In the genomic region with DNA sequence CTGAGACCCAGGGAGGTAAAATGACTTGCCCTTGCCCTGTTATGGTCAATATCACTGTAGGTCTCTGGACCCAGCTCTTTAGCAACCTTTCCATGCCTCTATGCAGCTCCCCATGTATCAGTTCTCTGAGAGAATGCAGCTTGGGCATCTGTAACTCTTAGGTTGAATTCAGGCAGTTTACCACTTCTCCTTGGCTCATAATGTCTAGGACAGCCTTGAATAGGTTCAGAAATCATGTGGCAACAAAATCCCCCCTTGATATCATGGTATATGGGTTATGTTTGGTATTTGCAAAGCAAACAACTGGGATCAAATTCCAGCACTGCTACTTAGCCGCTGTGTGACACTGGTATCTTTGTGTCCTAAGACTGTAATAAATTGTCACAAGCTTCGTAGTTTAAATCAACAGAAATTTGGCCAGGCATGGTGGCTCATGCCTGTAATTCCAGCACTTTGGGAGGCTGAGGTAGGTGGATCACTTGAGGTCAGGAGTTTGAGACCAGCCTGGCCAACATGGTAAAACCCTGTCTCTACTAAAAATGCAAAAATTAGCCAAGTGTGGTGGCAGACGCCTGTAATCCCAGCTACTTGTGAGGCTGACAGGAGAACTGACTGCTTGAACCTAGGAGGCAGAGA, we compare ENCODE assay signal across 1 cellular context.
A peak's percentile ranks its signal among the peaks of the same experiment; 100 is the strongest.
TF ChIP-seq lines count a peak whose summit lies in the region.

No MANE protein-coding gene starts in this region.

TF ChIP-seq in HepG2, 621 proteins besides CTCF, POLR2A, EP300 and RAD21 (continued from another document and continues in another):
- TF ChIP-seq, protein P1, sequence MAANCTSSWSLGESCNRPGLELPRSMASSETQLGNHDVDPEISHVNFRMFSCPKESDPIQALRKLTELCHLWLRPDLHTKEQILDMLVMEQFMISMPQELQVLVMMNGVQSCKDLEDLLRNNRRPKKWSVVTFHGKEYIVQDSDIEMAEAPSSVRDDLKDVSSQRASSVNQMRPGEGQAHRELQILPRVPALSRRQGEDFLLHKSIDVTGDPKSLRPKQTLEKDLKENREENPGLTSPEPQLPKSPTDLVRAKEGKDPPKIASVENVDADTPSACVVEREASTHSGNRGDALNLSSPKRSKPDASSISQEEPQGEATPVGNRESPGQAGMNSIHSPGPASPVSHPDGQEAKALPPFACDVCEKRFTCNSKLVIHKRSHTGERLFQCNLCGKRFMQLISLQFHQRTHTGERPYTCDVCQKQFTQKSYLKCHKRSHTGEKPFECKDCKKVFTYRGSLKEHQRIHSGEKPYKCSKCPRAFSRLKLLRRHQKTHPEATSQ (CRISPR knock-in tag; IDR thresholded peaks at IDR 0.05; ENCODE audit: borderline replicate concordance): peak; percentile 32; the same call in 1 of the 2 replicates
- peak; percentile 77; the same call in 1 of the 2 replicates for TF ChIP-seq ZNF331 (CRISPR knock-in tag; IDR thresholded peaks at IDR 0.05)
- TF ChIP-seq MED13 (CRISPR knock-in tag; IDR thresholded peaks at IDR 0.05): peak; percentile 82; the same call in 1 of the 2 replicates
- TF ChIP-seq, protein P2, sequence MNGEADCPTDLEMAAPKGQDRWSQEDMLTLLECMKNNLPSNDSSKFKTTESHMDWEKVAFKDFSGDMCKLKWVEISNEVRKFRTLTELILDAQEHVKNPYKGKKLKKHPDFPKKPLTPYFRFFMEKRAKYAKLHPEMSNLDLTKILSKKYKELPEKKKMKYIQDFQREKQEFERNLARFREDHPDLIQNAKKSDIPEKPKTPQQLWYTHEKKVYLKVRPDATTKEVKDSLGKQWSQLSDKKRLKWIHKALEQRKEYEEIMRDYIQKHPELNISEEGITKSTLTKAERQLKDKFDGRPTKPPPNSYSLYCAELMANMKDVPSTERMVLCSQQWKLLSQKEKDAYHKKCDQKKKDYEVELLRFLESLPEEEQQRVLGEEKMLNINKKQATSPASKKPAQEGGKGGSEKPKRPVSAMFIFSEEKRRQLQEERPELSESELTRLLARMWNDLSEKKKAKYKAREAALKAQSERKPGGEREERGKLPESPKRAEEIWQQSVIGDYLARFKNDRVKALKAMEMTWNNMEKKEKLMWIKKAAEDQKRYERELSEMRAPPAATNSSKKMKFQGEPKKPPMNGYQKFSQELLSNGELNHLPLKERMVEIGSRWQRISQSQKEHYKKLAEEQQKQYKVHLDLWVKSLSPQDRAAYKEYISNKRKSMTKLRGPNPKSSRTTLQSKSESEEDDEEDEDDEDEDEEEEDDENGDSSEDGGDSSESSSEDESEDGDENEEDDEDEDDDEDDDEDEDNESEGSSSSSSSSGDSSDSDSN (CRISPR knock-in tag; IDR thresholded peaks at IDR 0.05): no peak
- TF ChIP-seq HIVEP1 (CRISPR knock-in tag; IDR thresholded peaks at IDR 0.05): no peak
- no peak for TF ChIP-seq MAZ (IDR thresholded peaks at IDR 0.05; ENCODE audit: borderline replicate concordance, low read depth, low read length)
- TF ChIP-seq MAZ (CRISPR knock-in tag; IDR thresholded peaks at IDR 0.05; ENCODE audit: low read depth): peak; percentile 67; the same call in 1 of the 2 replicates
- peak; percentile 77 for TF ChIP-seq ZNF350 (CRISPR knock-in tag; IDR thresholded peaks at IDR 0.05; ENCODE audit: borderline replicate concordance, low read depth)
- TF ChIP-seq HOXA5 (CRISPR knock-in tag; IDR thresholded peaks at IDR 0.05): peak; percentile 77
- peak; percentile 91 for TF ChIP-seq ADNP (CRISPR knock-in tag; IDR thresholded peaks at IDR 0.05)
- peak; percentile 79 for TF ChIP-seq BCL6 (CRISPR knock-in tag; IDR thresholded peaks at IDR 0.05)
- TF ChIP-seq ZNF235 (CRISPR knock-in tag; IDR thresholded peaks at IDR 0.05; ENCODE audit: borderline replicate concordance): no peak
- peak; percentile 88 for TF ChIP-seq ZKSCAN8 (CRISPR knock-in tag; IDR thresholded peaks at IDR 0.05; ENCODE audit: borderline replicate concordance)
- TF ChIP-seq KLF12 (CRISPR knock-in tag; IDR thresholded peaks at IDR 0.05; ENCODE audit: borderline replicate concordance): peak; percentile 43; the same call in 1 of the 2 replicates
- TF ChIP-seq KDM1A (CRISPR knock-in tag; IDR thresholded peaks at IDR 0.05): peak; percentile 61; the same call in 1 of the 2 replicates
- TF ChIP-seq, protein P3, sequence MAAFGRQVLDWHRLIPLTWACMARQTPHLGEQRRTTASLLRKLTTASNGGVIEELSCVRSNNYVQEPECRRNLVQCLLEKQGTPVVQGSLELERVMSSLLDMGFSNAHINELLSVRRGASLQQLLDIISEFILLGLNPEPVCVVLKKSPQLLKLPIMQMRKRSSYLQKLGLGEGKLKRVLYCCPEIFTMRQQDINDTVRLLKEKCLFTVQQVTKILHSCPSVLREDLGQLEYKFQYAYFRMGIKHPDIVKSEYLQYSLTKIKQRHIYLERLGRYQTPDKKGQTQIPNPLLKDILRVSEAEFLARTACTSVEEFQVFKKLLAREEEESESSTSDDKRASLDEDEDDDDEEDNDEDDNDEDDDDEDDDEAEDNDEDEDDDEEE (CRISPR knock-in tag; IDR thresholded peaks at IDR 0.05): peak; percentile 48; the same call in 1 of the 2 replicates
- peak; percentile 8; the same call in 1 of the 2 replicates for TF ChIP-seq ZNF121 (CRISPR knock-in tag; IDR thresholded peaks at IDR 0.05)
- TF ChIP-seq, protein P4, sequence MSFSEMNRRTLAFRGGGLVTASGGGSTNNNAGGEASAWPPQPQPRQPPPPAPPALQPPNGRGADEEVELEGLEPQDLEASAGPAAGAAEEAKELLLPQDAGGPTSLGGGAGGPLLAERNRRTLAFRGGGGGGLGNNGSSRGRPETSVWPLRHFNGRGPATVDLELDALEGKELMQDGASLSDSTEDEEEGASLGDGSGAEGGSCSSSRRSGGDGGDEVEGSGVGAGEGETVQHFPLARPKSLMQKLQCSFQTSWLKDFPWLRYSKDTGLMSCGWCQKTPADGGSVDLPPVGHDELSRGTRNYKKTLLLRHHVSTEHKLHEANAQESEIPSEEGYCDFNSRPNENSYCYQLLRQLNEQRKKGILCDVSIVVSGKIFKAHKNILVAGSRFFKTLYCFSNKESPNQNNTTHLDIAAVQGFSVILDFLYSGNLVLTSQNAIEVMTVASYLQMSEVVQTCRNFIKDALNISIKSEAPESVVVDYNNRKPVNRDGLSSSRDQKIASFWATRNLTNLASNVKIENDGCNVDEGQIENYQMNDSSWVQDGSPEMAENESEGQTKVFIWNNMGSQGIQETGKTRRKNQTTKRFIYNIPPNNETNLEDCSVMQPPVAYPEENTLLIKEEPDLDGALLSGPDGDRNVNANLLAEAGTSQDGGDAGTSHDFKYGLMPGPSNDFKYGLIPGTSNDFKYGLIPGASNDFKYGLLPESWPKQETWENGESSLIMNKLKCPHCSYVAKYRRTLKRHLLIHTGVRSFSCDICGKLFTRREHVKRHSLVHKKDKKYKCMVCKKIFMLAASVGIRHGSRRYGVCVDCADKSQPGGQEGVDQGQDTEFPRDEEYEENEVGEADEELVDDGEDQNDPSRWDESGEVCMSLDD (CRISPR knock-in tag; IDR thresholded peaks at IDR 0.05; ENCODE audit: borderline replicate concordance): peak; percentile 61; the same call in 1 of the 2 replicates
- TF ChIP-seq XBP1 (CRISPR knock-in tag; IDR thresholded peaks at IDR 0.05): 0 out of 2 replicates have a peak, but pooled peaks have one; percentile 51
- TF ChIP-seq TBX3 (IDR thresholded peaks at IDR 0.05; ENCODE audit: borderline replicate concordance): peak; percentile 57; the same call in 1 of the 2 replicates
- TF ChIP-seq ZSCAN22 (CRISPR knock-in tag; IDR thresholded peaks at IDR 0.05): no peak
- no peak for TF ChIP-seq ZSCAN30 (CRISPR knock-in tag; IDR thresholded peaks at IDR 0.05)
- no peak for TF ChIP-seq AGO2 (optimal IDR thresholded peaks at IDR 0.05; ENCODE audit: low read depth, low read length)
- TF ChIP-seq, protein P5, sequence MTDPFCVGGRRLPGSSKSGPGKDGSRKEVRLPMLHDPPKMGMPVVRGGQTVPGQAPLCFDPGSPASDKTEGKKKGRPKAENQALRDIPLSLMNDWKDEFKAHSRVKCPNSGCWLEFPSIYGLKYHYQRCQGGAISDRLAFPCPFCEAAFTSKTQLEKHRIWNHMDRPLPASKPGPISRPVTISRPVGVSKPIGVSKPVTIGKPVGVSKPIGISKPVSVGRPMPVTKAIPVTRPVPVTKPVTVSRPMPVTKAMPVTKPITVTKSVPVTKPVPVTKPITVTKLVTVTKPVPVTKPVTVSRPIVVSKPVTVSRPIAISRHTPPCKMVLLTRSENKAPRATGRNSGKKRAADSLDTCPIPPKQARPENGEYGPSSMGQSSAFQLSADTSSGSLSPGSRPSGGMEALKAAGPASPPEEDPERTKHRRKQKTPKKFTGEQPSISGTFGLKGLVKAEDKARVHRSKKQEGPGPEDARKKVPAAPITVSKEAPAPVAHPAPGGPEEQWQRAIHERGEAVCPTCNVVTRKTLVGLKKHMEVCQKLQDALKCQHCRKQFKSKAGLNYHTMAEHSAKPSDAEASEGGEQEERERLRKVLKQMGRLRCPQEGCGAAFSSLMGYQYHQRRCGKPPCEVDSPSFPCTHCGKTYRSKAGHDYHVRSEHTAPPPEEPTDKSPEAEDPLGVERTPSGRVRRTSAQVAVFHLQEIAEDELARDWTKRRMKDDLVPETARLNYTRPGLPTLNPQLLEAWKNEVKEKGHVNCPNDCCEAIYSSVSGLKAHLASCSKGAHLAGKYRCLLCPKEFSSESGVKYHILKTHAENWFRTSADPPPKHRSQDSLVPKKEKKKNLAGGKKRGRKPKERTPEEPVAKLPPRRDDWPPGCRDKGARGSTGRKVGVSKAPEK (CRISPR knock-in tag; IDR thresholded peaks at IDR 0.05; ENCODE audit: borderline replicate concordance): no peak
- peak; percentile 83 for TF ChIP-seq HMG20A (CRISPR knock-in tag; IDR thresholded peaks at IDR 0.05; ENCODE audit: borderline replicate concordance)
- TF ChIP-seq, protein P6, sequence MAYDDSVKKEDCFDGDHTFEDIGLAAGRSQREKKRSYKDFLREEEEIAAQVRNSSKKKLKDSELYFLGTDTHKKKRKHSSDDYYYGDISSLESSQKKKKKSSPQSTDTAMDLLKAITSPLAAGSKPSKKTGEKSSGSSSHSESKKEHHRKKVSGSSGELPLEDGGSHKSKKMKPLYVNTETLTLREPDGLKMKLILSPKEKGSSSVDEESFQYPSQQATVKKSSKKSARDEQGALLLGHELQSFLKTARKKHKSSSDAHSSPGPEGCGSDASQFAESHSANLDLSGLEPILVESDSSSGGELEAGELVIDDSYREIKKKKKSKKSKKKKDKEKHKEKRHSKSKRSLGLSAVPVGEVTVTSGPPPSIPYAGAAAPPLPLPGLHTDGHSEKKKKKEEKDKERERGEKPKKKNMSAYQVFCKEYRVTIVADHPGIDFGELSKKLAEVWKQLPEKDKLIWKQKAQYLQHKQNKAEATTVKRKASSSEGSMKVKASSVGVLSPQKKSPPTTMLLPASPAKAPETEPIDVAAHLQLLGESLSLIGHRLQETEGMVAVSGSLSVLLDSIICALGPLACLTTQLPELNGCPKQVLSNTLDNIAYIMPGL (CRISPR knock-in tag; IDR thresholded peaks at IDR 0.05; ENCODE audit: borderline replicate concordance in 1 of 2, low read depth in 1 of 2): peak in 1 of 2 experiments; percentile 30; a peak in 1 of 4 replicates
- TF ChIP-seq, protein P7, sequence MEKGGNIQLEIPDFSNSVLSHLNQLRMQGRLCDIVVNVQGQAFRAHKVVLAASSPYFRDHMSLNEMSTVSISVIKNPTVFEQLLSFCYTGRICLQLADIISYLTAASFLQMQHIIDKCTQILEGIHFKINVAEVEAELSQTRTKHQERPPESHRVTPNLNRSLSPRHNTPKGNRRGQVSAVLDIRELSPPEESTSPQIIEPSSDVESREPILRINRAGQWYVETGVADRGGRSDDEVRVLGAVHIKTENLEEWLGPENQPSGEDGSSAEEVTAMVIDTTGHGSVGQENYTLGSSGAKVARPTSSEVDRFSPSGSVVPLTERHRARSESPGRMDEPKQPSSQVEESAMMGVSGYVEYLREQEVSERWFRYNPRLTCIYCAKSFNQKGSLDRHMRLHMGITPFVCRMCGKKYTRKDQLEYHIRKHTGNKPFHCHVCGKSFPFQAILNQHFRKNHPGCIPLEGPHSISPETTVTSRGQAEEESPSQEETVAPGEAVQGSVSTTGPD (CRISPR knock-in tag; IDR thresholded peaks at IDR 0.05): peak; percentile 84
- peak; percentile 75 for TF ChIP-seq CEBPB (IDR thresholded peaks at IDR 0.05; ENCODE audit: borderline replicate concordance, low read depth, low read length)
- TF ChIP-seq, protein P8, sequence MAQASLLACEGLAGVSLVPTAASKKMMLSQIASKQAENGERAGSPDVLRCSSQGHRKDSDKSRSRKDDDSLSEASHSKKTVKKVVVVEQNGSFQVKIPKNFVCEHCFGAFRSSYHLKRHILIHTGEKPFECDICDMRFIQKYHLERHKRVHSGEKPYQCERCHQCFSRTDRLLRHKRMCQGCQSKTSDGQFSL (CRISPR knock-in tag; IDR thresholded peaks at IDR 0.05): 0 out of 2 replicates have a peak, but pooled peaks have one; percentile 44
- TF ChIP-seq, protein P9, sequence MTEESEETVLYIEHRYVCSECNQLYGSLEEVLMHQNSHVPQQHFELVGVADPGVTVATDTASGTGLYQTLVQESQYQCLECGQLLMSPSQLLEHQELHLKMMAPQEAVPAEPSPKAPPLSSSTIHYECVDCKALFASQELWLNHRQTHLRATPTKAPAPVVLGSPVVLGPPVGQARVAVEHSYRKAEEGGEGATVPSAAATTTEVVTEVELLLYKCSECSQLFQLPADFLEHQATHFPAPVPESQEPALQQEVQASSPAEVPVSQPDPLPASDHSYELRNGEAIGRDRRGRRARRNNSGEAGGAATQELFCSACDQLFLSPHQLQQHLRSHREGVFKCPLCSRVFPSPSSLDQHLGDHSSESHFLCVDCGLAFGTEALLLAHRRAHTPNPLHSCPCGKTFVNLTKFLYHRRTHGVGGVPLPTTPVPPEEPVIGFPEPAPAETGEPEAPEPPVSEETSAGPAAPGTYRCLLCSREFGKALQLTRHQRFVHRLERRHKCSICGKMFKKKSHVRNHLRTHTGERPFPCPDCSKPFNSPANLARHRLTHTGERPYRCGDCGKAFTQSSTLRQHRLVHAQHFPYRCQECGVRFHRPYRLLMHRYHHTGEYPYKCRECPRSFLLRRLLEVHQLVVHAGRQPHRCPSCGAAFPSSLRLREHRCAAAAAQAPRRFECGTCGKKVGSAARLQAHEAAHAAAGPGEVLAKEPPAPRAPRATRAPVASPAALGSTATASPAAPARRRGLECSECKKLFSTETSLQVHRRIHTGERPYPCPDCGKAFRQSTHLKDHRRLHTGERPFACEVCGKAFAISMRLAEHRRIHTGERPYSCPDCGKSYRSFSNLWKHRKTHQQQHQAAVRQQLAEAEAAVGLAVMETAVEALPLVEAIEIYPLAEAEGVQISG (CRISPR knock-in tag; IDR thresholded peaks at IDR 0.05): peak; percentile 34; the same call in 1 of the 2 replicates
- TF ChIP-seq TEAD3 (CRISPR knock-in tag; optimal IDR thresholded peaks at IDR 0.05; ENCODE audit: borderline replicate concordance): peak; percentile 100
- peak; percentile 93 for TF ChIP-seq PITX1 (CRISPR knock-in tag; IDR thresholded peaks at IDR 0.05)
- TF ChIP-seq ELF4 (CRISPR knock-in tag; IDR thresholded peaks at IDR 0.05; ENCODE audit: borderline replicate concordance): peak; percentile 63; the same call in 1 of the 2 replicates
- TF ChIP-seq TEAD2 (CRISPR knock-in tag; IDR thresholded peaks at IDR 0.05): peak; percentile 22; the same call in 1 of the 2 replicates
- no peak for TF ChIP-seq PCBP1 (IDR thresholded peaks at IDR 0.05; ENCODE audit: borderline replicate concordance, low read depth, low read length)
- TF ChIP-seq SMAD3 (CRISPR knock-in tag; IDR thresholded peaks at IDR 0.05): peak; percentile 44; the same call in 1 of the 2 replicates
- TF ChIP-seq LCORL (IDR thresholded peaks at IDR 0.05): peak; percentile 94
- TF ChIP-seq LCORL (CRISPR knock-in tag; IDR thresholded peaks at IDR 0.05): peak; percentile 86
- no peak for TF ChIP-seq SRSF1 (optimal IDR thresholded peaks at IDR 0.05; ENCODE audit: low read depth, low read length)
- 0 out of 2 replicates have a peak, but pooled peaks have one; percentile 40 for TF ChIP-seq RBFOX2 (IDR thresholded peaks at IDR 0.05; ENCODE audit: low read depth, low read length)
- TF ChIP-seq ZNF879 (CRISPR knock-in tag; IDR thresholded peaks at IDR 0.05): no peak
- TF ChIP-seq ZMYM4 (CRISPR knock-in tag; IDR thresholded peaks at IDR 0.05): peak; percentile 82
